ENCODE assay signal across 27 cellular contexts in genomic region chr13:80242728-80243427, GRCh38.
"Had no signal": no experiment of that assay in that cellular context is flagged by ENCODE, and none has a peak within 500 bp of the region (broad histone marks: within the 10 kb centered on the region; RNA-seq: fewer than 3 reads in every experiment).

No MANE protein-coding gene starts in this region.

- ATAC-seq: esophagus mucosa, heart left ventricle, left lobe of liver, sciatic nerve had no signal

- H3K27me3 Mint-ChIP-seq: activated naive CD8-positive, alpha-beta T cell treated with anti-CD3 and anti-CD28 coated beads for 36 hours; naive B cell; progenitor cell of endocrine pancreas had no signal

- H3K9me3 ChIP-seq: heart left ventricle, neutrophil, transverse colon had no signal

- H3K9me3 Mint-ChIP-seq: activated naive CD4-positive, alpha-beta T cell treated with anti-CD3 and anti-CD28 coated beads for 36 hours; activated naive CD8-positive, alpha-beta T cell treated with anti-CD3 and anti-CD28 coated beads for 36 hours; activated T-helper 1 cell treated with anti-CD3 and anti-CD28 coated beads, Interleukin-12 subunit alpha, Interleukin-12 subunit beta, Interleukin-2, Interleukin-4 antibody, amounts not matched to agents 30 ng/mL and 10 ng/mL and 1 ng/mL, durations not matched to agents 14 hours and 24 hours and 36 hours; immature natural killer cell; naive B cell; nephron progenitor cell had no signal

- H3K4me1 ChIP-seq: heart left ventricle had no signal

- H3K4me3 ChIP-seq: heart left ventricle, skin epidermis, transverse colon had no signal

- DNase-seq: activated CD4-positive, alpha-beta T cell treated with anti-CD3 and anti-CD28 coated beads for 4 hours; activated CD4-positive, alpha-beta T cell treated with anti-CD3 and anti-CD28 coated beads, Interleukin-2, amount 50 U/mL, for 48 hours; activated CD8-positive, alpha-beta memory T cell treated with anti-CD3 and anti-CD28 coated beads for 24 hours; activated CD8-positive, alpha-beta memory T cell treated with anti-CD3 and anti-CD28 coated beads, Interleukin-2, amount 50 U/mL, for 4 hours; activated effector memory CD4-positive, alpha-beta T cell treated with anti-CD3 and anti-CD28 coated beads, Interleukin-2, amount 50 U/mL, for 16 hours; activated naive CD4-positive, alpha-beta T cell treated with anti-CD3 and anti-CD28 coated beads for 36 hours; activated naive CD8-positive, alpha-beta T cell treated with anti-CD3 and anti-CD28 coated beads for 36 hours; activated T-cell treated with anti-CD3 and anti-CD28 coated beads, Interleukin-2, amount 50 U/mL, for 1 hour; caudate nucleus; foreskin fibroblast; heart left ventricle; hypothalamus; immature natural killer cell; naive B cell; nephron progenitor cell; stimulated activated CD4-positive, alpha-beta T cell treated with anti-CD3 and anti-CD28 coated beads, Interleukin-4, amount 100 ng/mL, for 4 hours; stimulated activated naive CD4-positive, alpha-beta T cell treated with Interleukin-2 at 50 U/mL for 16 hours; T-helper 2 cell; transverse colon had no signal

- H3K4me3 Mint-ChIP-seq: activated naive CD4-positive, alpha-beta T cell treated with anti-CD3 and anti-CD28 coated beads for 36 hours; activated naive CD8-positive, alpha-beta T cell treated with anti-CD3 and anti-CD28 coated beads for 36 hours; activated T-helper 1 cell treated with anti-CD3 and anti-CD28 coated beads, Interleukin-12 subunit alpha, Interleukin-12 subunit beta, Interleukin-2, Interleukin-4 antibody, amounts not matched to agents 30 ng/mL and 10 ng/mL and 1 ng/mL, durations not matched to agents 14 hours and 24 hours and 36 hours; immature natural killer cell; naive B cell; nephron progenitor cell had no signal

- H3K4me1 Mint-ChIP-seq: activated naive CD8-positive, alpha-beta T cell treated with anti-CD3 and anti-CD28 coated beads for 36 hours; immature natural killer cell; naive B cell had no signal

- H3K36me3 ChIP-seq: heart left ventricle, neutrophil, transverse colon had no signal

- H3K27ac Mint-ChIP-seq: activated naive CD4-positive, alpha-beta T cell treated with anti-CD3 and anti-CD28 coated beads for 36 hours; activated naive CD8-positive, alpha-beta T cell treated with anti-CD3 and anti-CD28 coated beads for 36 hours; activated T-helper 1 cell treated with anti-CD3 and anti-CD28 coated beads, Interleukin-12 subunit alpha, Interleukin-12 subunit beta, Interleukin-2, Interleukin-4 antibody, amounts not matched to agents 30 ng/mL and 10 ng/mL and 1 ng/mL, durations not matched to agents 14 hours and 24 hours and 36 hours; immature natural killer cell; naive B cell; nephron progenitor cell; progenitor cell of endocrine pancreas had no signal

- H3K27ac ChIP-seq: heart left ventricle, neutrophil, skin epidermis, transverse colon had no signal

- FAIRE-seq: urothelium cell line had no signal

- H3K36me3 Mint-ChIP-seq: activated naive CD8-positive, alpha-beta T cell treated with anti-CD3 and anti-CD28 coated beads for 36 hours; immature natural killer cell; naive B cell had no signal

- H3K27me3 ChIP-seq: heart left ventricle, neutrophil, transverse colon had no signal
